In the genomic region with DNA sequence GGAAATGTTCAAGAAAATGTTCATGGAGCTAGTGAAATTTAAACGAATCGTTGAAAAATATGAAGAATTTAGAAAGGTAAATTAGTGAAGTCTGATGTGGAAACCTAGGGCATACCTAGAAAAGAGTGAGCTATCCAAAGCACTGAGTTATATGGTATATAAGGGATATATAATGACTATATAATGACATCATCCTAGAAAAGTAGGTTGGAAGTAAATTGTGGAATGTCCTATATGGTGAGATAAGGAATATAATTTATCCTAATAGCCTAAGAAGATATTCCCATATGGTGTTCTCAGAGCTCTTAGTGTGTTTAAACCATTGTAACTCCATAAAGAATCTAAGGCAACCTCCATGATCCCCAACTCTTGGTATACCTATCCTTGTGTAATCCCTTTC, we compare ENCODE assay signal across 8 cellular contexts.
"Had no signal": no experiment of that assay in that cellular context is flagged by ENCODE, and none has a peak within 500 bp of the region (broad histone marks: within the 10 kb centered on the region; RNA-seq: fewer than 3 reads in every experiment).

No MANE protein-coding gene starts in this region.

- H3K4me3 ChIP-seq: GM12878 had no signal

- FAIRE-seq: G401.6, GM12878, GM12891, GM12892, GM18507, GM19239 had no signal

- ATAC-seq: GM12878 had no signal

- DNase-seq: GDM1, GF-D8 had no signal
